1 cellular context compared by ENCODE assay signal in genomic region chr4:105473340-105474109, GRCh38.
TF ChIP-seq lines count a peak whose summit lies in the region.

Gene PPA2, minus strand, starts transcription at chr4:105474062. Its CDS starts 12 bp downstream, at chr4:105474050.

TF ChIP-seq in K562, 482 proteins besides CTCF, POLR2A, EP300 and RAD21 (continued from another document and continues in another):
- TF ChIP-seq MBD2 (IDR thresholded peaks at IDR 0.05; ENCODE audit: borderline replicate concordance, low read depth) (no peak; the same call in 1 of the 2 replicates), PHF20 (IDR thresholded peaks at IDR 0.05; ENCODE audit: partially characterized antibody) (peak; percentile 40), TAL1 (IDR thresholded peaks at IDR 0.05) (no peak), KDM1A (IDR thresholded peaks at IDR 0.05) (no peak), BHLHE40 (IDR thresholded peaks at IDR 0.05; ENCODE audit: low read length) (peak; percentile 72), ZNF146 (CRISPR knock-in tag; IDR thresholded peaks at IDR 0.05; ENCODE audit: unreplicated experiment) (no peak), NCOA4 (IDR thresholded peaks at IDR 0.05; ENCODE audit: partially characterized antibody) (no peak), NCOA6 (IDR thresholded peaks at IDR 0.05) (no peak), BCOR (IDR thresholded peaks at IDR 0.05) (no peak), ZFP30 (CRISPR knock-in tag; IDR thresholded peaks at IDR 0.05; ENCODE audit: borderline replicate concordance) (no peak), NFXL1 (CRISPR knock-in tag; IDR thresholded peaks at IDR 0.05) (no peak), ZBTB1 (CRISPR knock-in tag; IDR thresholded peaks at IDR 0.05; ENCODE audit: borderline replicate concordance, low read depth) (peak; percentile 43; the same call in 1 of the 2 replicates), HMBOX1 (IDR thresholded peaks at IDR 0.05) (no peak), RBFOX2 (IDR thresholded peaks at IDR 0.05; ENCODE audit: low read depth, low read length) (peak; percentile 95), PBX2 (CRISPR knock-in tag; IDR thresholded peaks at IDR 0.05; ENCODE audit: low read depth) (no peak), PBX2 (tag; conservative IDR thresholded peaks at IDR 0.05; ENCODE audit: low read depth) (no peak), PRMT5 (CRISPR knock-in tag; IDR thresholded peaks at IDR 0.05) (no peak), PHF21A (IDR thresholded peaks at IDR 0.05; ENCODE audit: borderline replicate concordance, low read depth) (no peak), CUX1 (CRISPR knock-in tag; IDR thresholded peaks at IDR 0.05) (no peak), HOXB6 (CRISPR knock-in tag; IDR thresholded peaks at IDR 0.05; ENCODE audit: borderline replicate concordance) (no peak), CEBPB (tag; IDR thresholded peaks at IDR 0.05) (no peak), THRB (CRISPR knock-in tag; conservative IDR thresholded peaks at IDR 0.05) (no peak), TARDBP (IDR thresholded peaks at IDR 0.05) (peak; percentile 34; the same call in 1 of the 2 replicates), BRD9 (IDR thresholded peaks at IDR 0.05; ENCODE audit: low read depth, partially characterized antibody) (no peak), FOXK2 (conservative IDR thresholded peaks at IDR 0.05 in 1 of 2, IDR thresholded peaks at IDR 0.05 in 1 of 2; ENCODE audit: low read depth in 2 of 2) (no peak), ZNF586 (CRISPR knock-in tag; conservative IDR thresholded peaks at IDR 0.05) (no peak), WHSC1 (IDR thresholded peaks at IDR 0.05; ENCODE audit: low read length) (no peak), ZNF217 (CRISPR knock-in tag; IDR thresholded peaks at IDR 0.05) (no peak), XRCC3 (IDR thresholded peaks at IDR 0.05) (no peak), ZFP36 (IDR thresholded peaks at IDR 0.05; ENCODE audit: low read depth, low read length, partially characterized antibody) (no peak), ZNF41 (CRISPR knock-in tag; conservative IDR thresholded peaks at IDR 0.05) (no peak), ZNF408 (CRISPR knock-in tag; IDR thresholded peaks at IDR 0.05; ENCODE audit: low read depth) (no peak), FOS (IDR thresholded peaks at IDR 0.05; ENCODE audit: extremely low read depth, insufficient read length) (no peak), ZHX1 (conservative IDR thresholded peaks at IDR 0.05; ENCODE audit: low read length) (no peak), CTBP1 (IDR thresholded peaks at IDR 0.05; ENCODE audit: borderline replicate concordance) (peak; percentile 84)
- TF ChIP-seq, protein P1, sequence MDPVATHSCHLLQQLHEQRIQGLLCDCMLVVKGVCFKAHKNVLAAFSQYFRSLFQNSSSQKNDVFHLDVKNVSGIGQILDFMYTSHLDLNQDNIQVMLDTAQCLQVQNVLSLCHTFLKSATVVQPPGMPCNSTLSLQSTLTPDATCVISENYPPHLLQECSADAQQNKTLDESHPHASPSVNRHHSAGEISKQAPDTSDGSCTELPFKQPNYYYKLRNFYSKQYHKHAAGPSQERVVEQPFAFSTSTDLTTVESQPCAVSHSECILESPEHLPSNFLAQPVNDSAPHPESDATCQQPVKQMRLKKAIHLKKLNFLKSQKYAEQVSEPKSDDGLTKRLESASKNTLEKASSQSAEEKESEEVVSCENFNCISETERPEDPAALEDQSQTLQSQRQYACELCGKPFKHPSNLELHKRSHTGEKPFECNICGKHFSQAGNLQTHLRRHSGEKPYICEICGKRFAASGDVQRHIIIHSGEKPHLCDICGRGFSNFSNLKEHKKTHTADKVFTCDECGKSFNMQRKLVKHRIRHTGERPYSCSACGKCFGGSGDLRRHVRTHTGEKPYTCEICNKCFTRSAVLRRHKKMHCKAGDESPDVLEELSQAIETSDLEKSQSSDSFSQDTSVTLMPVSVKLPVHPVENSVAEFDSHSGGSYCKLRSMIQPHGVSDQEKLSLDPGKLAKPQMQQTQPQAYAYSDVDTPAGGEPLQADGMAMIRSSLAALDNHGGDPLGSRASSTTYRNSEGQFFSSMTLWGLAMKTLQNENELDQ (CRISPR knock-in tag; IDR thresholded peaks at IDR 0.05; ENCODE audit: borderline replicate concordance), result no peak
- TF ChIP-seq, protein P2, sequence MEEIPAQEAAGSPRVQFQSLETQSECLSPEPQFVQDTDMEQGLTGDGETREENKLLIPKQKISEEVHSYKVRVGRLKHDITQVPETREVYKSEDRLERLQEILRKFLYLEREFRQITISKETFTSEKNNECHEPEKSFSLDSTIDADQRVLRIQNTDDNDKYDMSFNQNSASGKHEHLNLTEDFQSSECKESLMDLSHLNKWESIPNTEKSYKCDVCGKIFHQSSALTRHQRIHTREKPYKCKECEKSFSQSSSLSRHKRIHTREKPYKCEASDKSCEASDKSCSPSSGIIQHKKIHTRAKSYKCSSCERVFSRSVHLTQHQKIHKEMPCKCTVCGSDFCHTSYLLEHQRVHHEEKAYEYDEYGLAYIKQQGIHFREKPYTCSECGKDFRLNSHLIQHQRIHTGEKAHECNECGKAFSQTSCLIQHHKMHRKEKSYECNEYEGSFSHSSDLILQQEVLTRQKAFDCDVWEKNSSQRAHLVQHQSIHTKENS (CRISPR knock-in tag; IDR thresholded peaks at IDR 0.05), result no peak
- TF ChIP-seq, protein P3, sequence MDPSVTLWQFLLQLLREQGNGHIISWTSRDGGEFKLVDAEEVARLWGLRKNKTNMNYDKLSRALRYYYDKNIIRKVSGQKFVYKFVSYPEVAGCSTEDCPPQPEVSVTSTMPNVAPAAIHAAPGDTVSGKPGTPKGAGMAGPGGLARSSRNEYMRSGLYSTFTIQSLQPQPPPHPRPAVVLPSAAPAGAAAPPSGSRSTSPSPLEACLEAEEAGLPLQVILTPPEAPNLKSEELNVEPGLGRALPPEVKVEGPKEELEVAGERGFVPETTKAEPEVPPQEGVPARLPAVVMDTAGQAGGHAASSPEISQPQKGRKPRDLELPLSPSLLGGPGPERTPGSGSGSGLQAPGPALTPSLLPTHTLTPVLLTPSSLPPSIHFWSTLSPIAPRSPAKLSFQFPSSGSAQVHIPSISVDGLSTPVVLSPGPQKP (CRISPR knock-in tag; IDR thresholded peaks at IDR 0.05), result no peak
- TF ChIP-seq, protein P4, sequence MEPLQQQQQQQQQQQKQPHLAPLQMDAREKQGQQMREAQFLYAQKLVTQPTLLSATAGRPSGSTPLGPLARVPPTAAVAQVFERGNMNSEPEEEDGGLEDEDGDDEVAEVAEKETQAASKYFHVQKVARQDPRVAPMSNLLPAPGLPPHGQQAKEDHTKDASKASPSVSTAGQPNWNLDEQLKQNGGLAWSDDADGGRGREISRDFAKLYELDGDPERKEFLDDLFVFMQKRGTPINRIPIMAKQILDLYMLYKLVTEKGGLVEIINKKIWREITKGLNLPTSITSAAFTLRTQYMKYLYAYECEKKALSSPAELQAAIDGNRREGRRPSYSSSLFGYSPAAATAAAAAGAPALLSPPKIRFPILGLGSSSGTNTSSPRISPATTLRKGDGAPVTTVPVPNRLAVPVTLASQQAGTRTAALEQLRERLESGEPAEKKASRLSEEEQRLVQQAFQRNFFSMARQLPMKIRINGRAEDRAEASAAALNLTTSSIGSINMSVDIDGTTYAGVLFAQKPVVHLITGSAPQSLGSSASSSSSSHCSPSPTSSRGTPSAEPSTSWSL (CRISPR knock-in tag; IDR thresholded peaks at IDR 0.05; ENCODE audit: borderline replicate concordance), result no peak
- TF ChIP-seq, protein P5, sequence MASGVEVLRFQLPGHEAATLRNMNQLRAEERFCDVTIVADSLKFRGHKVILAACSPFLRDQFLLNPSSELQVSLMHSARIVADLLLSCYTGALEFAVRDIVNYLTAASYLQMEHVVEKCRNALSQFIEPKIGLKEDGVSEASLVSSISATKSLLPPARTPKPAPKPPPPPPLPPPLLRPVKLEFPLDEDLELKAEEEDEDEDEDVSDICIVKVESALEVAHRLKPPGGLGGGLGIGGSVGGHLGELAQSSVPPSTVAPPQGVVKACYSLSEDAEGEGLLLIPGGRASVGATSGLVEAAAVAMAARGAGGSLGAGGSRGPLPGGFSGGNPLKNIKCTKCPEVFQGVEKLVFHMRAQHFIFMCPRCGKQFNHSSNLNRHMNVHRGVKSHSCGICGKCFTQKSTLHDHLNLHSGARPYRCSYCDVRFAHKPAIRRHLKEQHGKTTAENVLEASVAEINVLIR (CRISPR knock-in tag; IDR thresholded peaks at IDR 0.05), result no peak
